Comparison of ENCODE assay signal across 8 cellular contexts in the genomic region with DNA sequence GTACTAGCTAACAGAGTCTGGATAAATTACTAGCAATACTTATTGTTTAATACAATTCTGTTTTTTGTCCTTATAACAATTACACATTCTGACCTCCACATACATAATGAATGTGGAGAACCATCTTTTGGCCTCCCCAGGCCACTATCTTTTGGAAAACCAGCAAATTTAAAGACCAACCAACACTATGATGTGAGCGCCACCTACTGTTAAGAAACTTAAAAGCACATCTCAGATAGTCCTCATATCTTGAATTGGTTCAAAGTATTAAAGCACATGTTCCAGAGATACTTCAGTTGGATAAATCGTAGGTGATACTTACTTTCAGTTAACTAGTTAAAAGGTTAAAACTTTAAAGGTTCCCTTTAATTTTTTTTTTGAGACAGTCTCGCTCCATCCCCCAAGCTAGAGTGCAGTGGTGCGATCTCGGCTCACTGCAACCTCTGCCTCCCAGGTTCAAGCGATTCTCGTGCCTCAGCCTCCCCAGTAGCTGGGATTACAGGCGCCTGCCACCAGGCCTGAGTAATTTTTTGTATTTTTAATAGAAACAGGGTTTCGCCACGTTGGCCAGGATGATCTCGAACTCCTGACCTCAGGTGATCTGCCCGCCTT. TPM values are rescaled to one million over a fixed set of nuclear protein-coding genes. Genes with fewer than 3 reads are reported as not detected.
DNase-seq lines count a peak whose midpoint lies in the region; ATAC-seq and TF ChIP-seq lines count a peak whose summit lies in the region.

No MANE protein-coding gene starts in this region.

- ATAC-seq in lung (ENCODE audit: insufficient read depth, low FRiP score) (no peak), HG03039 (IDR thresholded peaks at IDR 0.05; ENCODE audit: unreplicated experiment) (no peak)

- CTCF ChIA-PET in activated CD4-positive, alpha-beta T cell treated with anti-CD3 and anti-CD28 coated beads, Interleukin-2, amount 10 ng/mL, durations not matched to agents 7 days and 5 days (lab: Charles Lee): no interaction called here

- H3K36me3 Mint-ChIP-seq in activated CD4-positive, alpha-beta T cell treated with anti-CD3 and anti-CD28 coated beads, Interleukin-2, amount 10 ng/mL, durations not matched to agents 7 days and 5 days (ENCODE audit: low read depth): no peaks in the 10 kb centered on the region

- H3K36me3 ChIP-seq in lung (ENCODE audit: control insufficient read depth in 2 of 2, insufficient read depth in 2 of 2, low read length in 2 of 2): no peaks in the 10 kb centered on the region

- POLR2A ChIA-PET in activated CD4-positive, alpha-beta T cell treated with anti-CD3 and anti-CD28 coated beads, Interleukin-2, amount 10 ng/mL, durations not matched to agents 7 days and 5 days (lab: Charles Lee): no interaction called here

- no peaks in the 10 kb centered on the region for H3K4me1 ChIP-seq in lung (ENCODE audit: control insufficient read depth in 2 of 2, insufficient read depth in 2 of 2, low read length in 2 of 2)

- H3K27ac Mint-ChIP-seq in activated CD4-positive, alpha-beta T cell treated with anti-CD3 and anti-CD28 coated beads, Interleukin-2, amount 10 ng/mL, durations not matched to agents 7 days and 5 days: no peak overlapping the region

- H3K27ac ChIP-seq in lung (ENCODE audit: low read depth in 1 of 2, low read length in 1 of 2): no peak overlapping the region

- no peak overlapping the region for H3K4me3 ChIP-seq in choroid plexus epithelial cell (ENCODE audit: low read depth, low read length)
- H3K4me3 ChIP-seq in lung: no peak overlapping the region

- H3K27me3 ChIP-seq in lung (ENCODE audit: control insufficient read depth, insufficient read depth): no peaks in the 10 kb centered on the region

- H3K4me1 Mint-ChIP-seq in activated CD4-positive, alpha-beta T cell treated with anti-CD3 and anti-CD28 coated beads, Interleukin-2, amount 10 ng/mL, durations not matched to agents 7 days and 5 days: no peaks in the 10 kb centered on the region

- no peak overlapping the region for H3K4me3 Mint-ChIP-seq in activated CD4-positive, alpha-beta T cell treated with anti-CD3 and anti-CD28 coated beads, Interleukin-2, amount 10 ng/mL, durations not matched to agents 7 days and 5 days

- TF ChIP-seq CTCF in choroid plexus epithelial cell (conservative IDR thresholded peaks at IDR 0.05; ENCODE audit: low read depth, low read length) (peak; percentile 76), lung (IDR thresholded peaks at IDR 0.05; ENCODE audit: control extremely low read depth, extremely low read depth) (peak; percentile 75)

- no peaks in the 10 kb centered on the region for H3K9me3 ChIP-seq in lung (ENCODE audit: control insufficient read depth in 2 of 2, insufficient read depth in 1 of 2, low read length in 1 of 2)

- 70 to 73% methylated on average over 12 of the region's 12 CpGs for whole genome bisulfite sequencing in lung, 2 donors

- peak; percentile 48 for DNase-seq in activated CD4-positive, alpha-beta T cell treated with anti-CD3 and anti-CD28 coated beads, Interleukin-2, amount 10 ng/mL, durations not matched to agents 7 days and 5 days
- no peak for DNase-seq in activated CD4-positive, alpha-beta T cell treated with anti-CD3 and anti-CD28 coated beads for 1 hour
- DNase-seq in HT1080 (ENCODE audit: low read depth): peak; percentile 36
- DNase-seq in NOMO-1 treated with DMSO at 0.1 percent for 48 hours (lab: John Stamatoyannopoulos, UW; ENCODE audit: unreplicated experiment): peak; percentile 52
- DNase-seq in choroid plexus epithelial cell (ENCODE audit: low read depth): peak; percentile 77
- no peak for DNase-seq in lung (ENCODE audit: low spot score)
- DNase-seq in effector CD8-positive, alpha-beta T cell (lab: John Stamatoyannopoulos, UW): no peak

- H3K27me3 Mint-ChIP-seq in activated CD4-positive, alpha-beta T cell treated with anti-CD3 and anti-CD28 coated beads, Interleukin-2, amount 10 ng/mL, durations not matched to agents 7 days and 5 days: no peaks in the 10 kb centered on the region

- H3K9me3 Mint-ChIP-seq in activated CD4-positive, alpha-beta T cell treated with anti-CD3 and anti-CD28 coated beads, Interleukin-2, amount 10 ng/mL, durations not matched to agents 7 days and 5 days: no peaks in the 10 kb centered on the region

RNA-seq across cellular contexts. Expression of a gene that starts 29.3 kb away (rescaled TPM):
- 10 to 100 TPM; 85.0 to 89.3 TPM for total RNA-seq in activated CD4-positive, alpha-beta T cell treated with anti-CD3 and anti-CD28 coated beads, Interleukin-2, amount 10 ng/mL, durations not matched to agents 7 days and 5 days
- total RNA-seq in HT1080 (2014; rRNA removed; shearing (Covaris generic)): 48.3 and 48.5 TPM in 2 replicates
- 31.0 and 39.8 TPM in 2 replicates for polyA plus RNA-seq in HT1080 (2015; cell fraction: cytosol; rRNA removed)
- polyA plus RNA-seq in HT1080 (2015; cell fraction: nucleus; rRNA removed): 21.7 and 25.9 TPM in 2 replicates
- 10 to 100 TPM; 20.5 to 42.1 TPM for total RNA-seq in lung
- 10 to 100 TPM in 1 of 2 donors, 1 to 10 TPM in 1; 10.0 to 13.1 TPM for polyA plus RNA-seq in lung

Comparison
In these comparisons a context has a peak if more than half of its experiments do, and no peak if none do; other contexts are left out.
1. DNase-seq: peak in activated CD4-positive, alpha-beta T cell treated with anti-CD3 and anti-CD28 coated beads, Interleukin-2, amount 10 ng/mL, durations not matched to agents 7 days and 5 days (single experiment), HT1080 (single experiment), NOMO-1 treated with DMSO at 0.1 percent for 48 hours (single experiment) and choroid plexus epithelial cell (single experiment); none in activated CD4-positive, alpha-beta T cell treated with anti-CD3 and anti-CD28 coated beads for 1 hour (single experiment), lung (single experiment) and effector CD8-positive, alpha-beta T cell (single experiment).